In the genomic region with DNA sequence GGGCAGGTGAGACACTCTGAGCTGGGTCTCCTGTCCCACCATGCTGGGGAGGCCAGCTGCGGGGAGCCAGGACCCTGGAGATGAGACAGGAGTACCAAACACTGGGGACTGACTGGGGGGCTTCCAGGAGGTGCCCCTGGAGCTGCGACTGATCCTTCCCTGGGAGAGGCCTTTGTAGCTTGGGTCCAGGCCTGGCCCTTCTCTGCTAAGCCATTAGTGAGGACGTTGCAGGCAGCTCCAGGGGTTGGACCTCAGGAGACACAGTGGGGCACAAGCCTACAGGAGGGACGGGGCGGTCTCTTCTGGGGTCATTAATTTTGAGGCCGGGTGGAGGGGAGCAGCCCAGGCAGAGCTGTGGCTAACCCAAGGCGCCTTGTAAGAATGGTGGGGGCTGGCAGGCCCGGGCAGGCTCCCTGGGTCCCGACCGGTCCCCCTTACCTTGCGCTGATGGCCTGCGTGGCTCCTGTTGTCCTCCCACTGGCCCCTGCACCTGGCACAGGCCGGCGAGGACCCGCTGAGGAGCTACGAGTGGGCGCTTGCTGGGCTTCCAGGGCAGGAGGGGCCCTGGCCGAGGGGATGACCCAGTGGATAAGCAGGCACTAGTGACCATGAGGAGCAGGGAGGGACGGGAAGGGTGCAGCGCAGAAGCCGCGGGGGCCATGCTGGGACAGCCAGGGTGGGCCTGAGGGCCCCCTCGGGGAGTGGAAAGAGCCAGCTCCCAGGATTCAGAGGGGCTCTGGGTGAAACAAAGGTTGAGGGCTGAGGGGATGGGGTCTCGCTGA, we compare ENCODE assay signal across 1 cellular context.
A peak's percentile ranks its signal among the peaks of the same experiment; 100 is the strongest.
TF ChIP-seq lines count a peak whose summit lies in the region.

No MANE protein-coding gene starts in this region.

TF ChIP-seq in GM12878, 131 proteins besides CTCF, POLR2A, EP300 and RAD21:
- TF ChIP-seq, protein P1, sequence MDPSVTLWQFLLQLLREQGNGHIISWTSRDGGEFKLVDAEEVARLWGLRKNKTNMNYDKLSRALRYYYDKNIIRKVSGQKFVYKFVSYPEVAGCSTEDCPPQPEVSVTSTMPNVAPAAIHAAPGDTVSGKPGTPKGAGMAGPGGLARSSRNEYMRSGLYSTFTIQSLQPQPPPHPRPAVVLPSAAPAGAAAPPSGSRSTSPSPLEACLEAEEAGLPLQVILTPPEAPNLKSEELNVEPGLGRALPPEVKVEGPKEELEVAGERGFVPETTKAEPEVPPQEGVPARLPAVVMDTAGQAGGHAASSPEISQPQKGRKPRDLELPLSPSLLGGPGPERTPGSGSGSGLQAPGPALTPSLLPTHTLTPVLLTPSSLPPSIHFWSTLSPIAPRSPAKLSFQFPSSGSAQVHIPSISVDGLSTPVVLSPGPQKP (IDR thresholded peaks at IDR 0.05; ENCODE audit: low read depth, low read length), result no peak
- peak; percentile 26; the same call in 1 of the 2 replicates for TF ChIP-seq POLR2AphosphoS5 (IDR thresholded peaks at IDR 0.05; ENCODE audit: low read length)
